Comparison of ENCODE assay signal across 2 cellular contexts in the genomic region with DNA sequence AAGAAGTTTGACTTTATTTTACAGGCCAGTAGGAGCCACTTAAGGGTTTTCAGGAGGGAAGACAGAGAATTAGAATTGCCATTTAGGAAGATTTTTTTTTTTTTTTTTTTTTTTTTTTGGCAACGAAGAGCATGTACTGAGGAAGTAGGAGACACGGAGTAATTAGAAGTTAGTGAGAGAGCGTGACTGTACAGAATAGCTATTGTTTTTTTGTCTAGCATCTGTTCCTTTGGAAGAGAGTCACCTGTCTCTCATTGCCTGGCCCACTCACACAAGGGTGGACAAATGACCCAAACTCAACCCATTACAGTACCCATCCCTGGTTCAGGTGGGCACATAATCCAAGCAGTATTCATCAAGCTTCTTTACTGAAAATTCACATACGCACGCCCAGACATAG.
TF ChIP-seq lines count a peak whose summit lies in the region.

No MANE protein-coding gene starts in this region.

TF ChIP-seq in A549, 52 proteins besides CTCF, POLR2A, EP300 and RAD21 (continued from another document):
- no peak for TF ChIP-seq ZFP36 (IDR thresholded peaks at IDR 0.05; ENCODE audit: borderline replicate concordance, partially characterized antibody)
- TF ChIP-seq MAZ (IDR thresholded peaks at IDR 0.05; ENCODE audit: borderline replicate concordance, low read depth, low read length), result no peak
- no peak for TF ChIP-seq HOXA7 (CRISPR knock-in tag; IDR thresholded peaks at IDR 0.05)
- TF ChIP-seq RARB (CRISPR knock-in tag; IDR thresholded peaks at IDR 0.05), result no peak
- TF ChIP-seq JUNB (IDR thresholded peaks at IDR 0.05), result no peak
- no peak for TF ChIP-seq HMGXB4 (CRISPR knock-in tag; IDR thresholded peaks at IDR 0.05; ENCODE audit: borderline replicate concordance)
- TF ChIP-seq FOSB (CRISPR knock-in tag; IDR thresholded peaks at IDR 0.05), result no peak
- TF ChIP-seq NFE2L2 (conservative IDR thresholded peaks at IDR 0.05; ENCODE audit: low read length), result no peak
- TF ChIP-seq BHLHE40 (IDR thresholded peaks at IDR 0.05; ENCODE audit: low read depth, low read length), result no peak
- no peak for TF ChIP-seq GATA3 (IDR thresholded peaks at IDR 0.05; ENCODE audit: borderline replicate concordance)
- TF ChIP-seq HDAC2 (IDR thresholded peaks at IDR 0.05), result no peak
- TF ChIP-seq, protein P1, sequence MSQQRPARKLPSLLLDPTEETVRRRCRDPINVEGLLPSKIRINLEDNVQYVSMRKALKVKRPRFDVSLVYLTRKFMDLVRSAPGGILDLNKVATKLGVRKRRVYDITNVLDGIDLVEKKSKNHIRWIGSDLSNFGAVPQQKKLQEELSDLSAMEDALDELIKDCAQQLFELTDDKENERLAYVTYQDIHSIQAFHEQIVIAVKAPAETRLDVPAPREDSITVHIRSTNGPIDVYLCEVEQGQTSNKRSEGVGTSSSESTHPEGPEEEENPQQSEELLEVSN (IDR thresholded peaks at IDR 0.05; ENCODE audit: borderline replicate concordance, low read depth), result no peak
- no peak for TF ChIP-seq MYC (IDR thresholded peaks at IDR 0.05; ENCODE audit: borderline replicate concordance, low read length)
- TF ChIP-seq CHD4 (IDR thresholded peaks at IDR 0.05; ENCODE audit: borderline replicate concordance), result no peak
TF ChIP-seq in A549: peak in this region for 0.

TF ChIP-seq in GM23338, 12 proteins besides CTCF, POLR2A, EP300 and RAD21 (continued from another document):
- no peak for TF ChIP-seq ZNF462 (CRISPR knock-in tag; IDR thresholded peaks at IDR 0.05)
- no peak for TF ChIP-seq POLR2AphosphoS5 (IDR thresholded peaks at IDR 0.05; ENCODE audit: low read depth)
- TF ChIP-seq REST (IDR thresholded peaks at IDR 0.05; ENCODE audit: unreplicated experiment), result no peak
- TF ChIP-seq ZNF114 (CRISPR knock-in tag; IDR thresholded peaks at IDR 0.05), result no peak
- TF ChIP-seq ETS1 (IDR thresholded peaks at IDR 0.05), result no peak
